ENCODE assay signal across 2 cellular contexts in genomic region chr6:16718301-16718700, GRCh38.
TF ChIP-seq lines count a peak whose summit lies in the region.

No MANE protein-coding gene starts in this region.

TF ChIP-seq in SK-N-SH treated with all-trans-retinoic acid at 6 μM for 48 hours, 23 proteins besides CTCF, POLR2A, EP300 and RAD21 (continued from another document):
- TF ChIP-seq PATZ1 (CRISPR knock-in tag; IDR thresholded peaks at IDR 0.05; ENCODE audit: borderline replicate concordance) = no peak
- TF ChIP-seq CSDC2 (CRISPR knock-in tag; IDR thresholded peaks at IDR 0.05) = no peak
- no peak for TF ChIP-seq TCF4 (CRISPR knock-in tag; IDR thresholded peaks at IDR 0.05; ENCODE audit: borderline replicate concordance)
- TF ChIP-seq ZC3H10 (CRISPR knock-in tag; IDR thresholded peaks at IDR 0.05) = no peak
- no peak for TF ChIP-seq ESRRG (CRISPR knock-in tag; IDR thresholded peaks at IDR 0.05)
- TF ChIP-seq BACH2 (CRISPR knock-in tag; IDR thresholded peaks at IDR 0.05; ENCODE audit: borderline replicate concordance) = no peak
- no peak for TF ChIP-seq PPARA (CRISPR knock-in tag; IDR thresholded peaks at IDR 0.05; ENCODE audit: borderline replicate concordance)
- TF ChIP-seq POU6F1 (CRISPR knock-in tag; IDR thresholded peaks at IDR 0.05; ENCODE audit: borderline replicate concordance, low read depth) = no peak

TF ChIP-seq in SK-N-SH, 30 proteins besides CTCF, POLR2A, EP300 and RAD21 (continued from another document):
- TF ChIP-seq ZBTB33 (IDR thresholded peaks at IDR 0.05; ENCODE audit: borderline replicate concordance, low read depth) (no peak), USF2 (IDR thresholded peaks at IDR 0.05; ENCODE audit: borderline replicate concordance, low read depth, low read length) (no peak), IRF3 (IDR thresholded peaks at IDR 0.05; ENCODE audit: low read depth, low read length) (no peak), SIN3A (IDR thresholded peaks at IDR 0.05; ENCODE audit: borderline replicate concordance, low read depth, low read length) (no peak), USF1 (IDR thresholded peaks at IDR 0.05; ENCODE audit: borderline replicate concordance, low read depth) (no peak), JUND (IDR thresholded peaks at IDR 0.05) (no peak), PBX3 (IDR thresholded peaks at IDR 0.05) (no peak), NFIC (IDR thresholded peaks at IDR 0.05; ENCODE audit: borderline replicate concordance) (no peak), SMC3 (IDR thresholded peaks at IDR 0.05; ENCODE audit: low read depth, low read length) (no peak), FOXM1 (IDR thresholded peaks at IDR 0.05; ENCODE audit: low read depth) (no peak)
